Comparison of ENCODE assay signal across 10 cellular contexts in the genomic region with DNA sequence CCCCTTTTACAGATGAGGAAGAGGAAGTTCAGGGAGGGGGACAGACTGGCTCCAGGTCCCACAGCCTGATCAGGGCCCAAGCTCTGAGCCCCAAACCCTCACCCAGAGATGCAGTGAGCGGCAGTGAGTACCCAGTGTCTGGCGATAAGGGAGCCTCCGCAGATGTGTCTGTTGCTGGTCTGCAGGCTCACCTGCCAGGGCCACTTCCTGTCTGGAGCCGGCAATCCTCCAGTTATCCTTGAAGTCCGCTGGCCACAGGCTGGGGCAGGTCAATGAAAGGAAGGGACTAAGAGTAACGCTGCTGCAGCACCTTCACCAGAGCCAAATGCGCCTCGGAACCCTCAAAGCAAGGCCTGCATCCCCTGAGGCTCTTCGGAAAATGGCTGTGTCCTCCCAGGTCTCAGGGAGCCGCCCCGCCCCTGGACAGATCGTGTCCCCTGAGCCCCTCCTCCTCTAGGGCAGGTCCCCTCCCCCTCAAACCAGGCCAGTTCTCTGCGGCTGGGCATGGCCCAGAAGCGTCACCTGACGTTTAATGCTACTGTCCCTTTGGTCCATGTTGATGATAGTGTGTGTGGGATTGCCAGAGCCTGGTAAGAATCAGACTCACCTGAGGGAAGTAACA. TPM values are rescaled to one million over a fixed set of nuclear protein-coding genes. Genes with fewer than 3 reads are reported as not detected.
A peak's percentile ranks its signal among the peaks of the same experiment; 100 is the strongest.
DNase-seq lines count a peak whose midpoint lies in the region; ATAC-seq, FAIRE-seq and TF ChIP-seq lines count a peak whose summit lies in the region.
"Had no signal": no experiment of that assay in that cellular context is flagged by ENCODE, and none has a peak within 500 bp of the region (broad histone marks: within the 10 kb centered on the region; RNA-seq: fewer than 3 reads in every experiment).

No MANE protein-coding gene starts in this region.

- CTCF ChIA-PET in HepG2 (lab: Yijun Ruan, JAX; ENCODE audit: low intra/inter-chr PET ratio, low total read pairs): no interaction called here
- CTCF ChIA-PET in activated CD4-positive, alpha-beta memory T cell treated with anti-CD3 and anti-CD28 coated beads, Interleukin-2, amount 10 ng/mL, durations not matched to agents 7 days and 5 days (lab: Charles Lee): no interaction called here

- H3K4me1 ChIP-seq in liver (ENCODE audit: control insufficient read depth in 4 of 4, insufficient read depth in 4 of 4, low read length in 3 of 4) (peaks cover 0 to 9% (median 4%) of the 10 kb centered on the region in 4 donors), HepG2 (ENCODE audit: insufficient read depth, low read length) (no peaks in the 10 kb centered on the region), esophagus muscularis mucosa (peaks cover 13 to 17% (median 15%) of the 10 kb centered on the region in 4 donors)

- H3K27me3 Mint-ChIP-seq in natural killer cell (ENCODE audit: low read depth in 2 of 2): peaks cover 3 to 17% of the 10 kb centered on the region in 2 donors
- H3K27me3 Mint-ChIP-seq in activated CD4-positive, alpha-beta memory T cell treated with anti-CD3 and anti-CD28 coated beads, Interleukin-2, amount 10 ng/mL, durations not matched to agents 7 days and 5 days: peaks cover 28% of the 10 kb centered on the region

- intact Hi-C loops in HepG2 (cut with micrococcal nuclease; ENCODE audit: unreplicated experiment) (no loop called here), esophagus muscularis mucosa (cut with DNase I) (no loop called here), natural killer cell (cut with micrococcal nuclease) (no loop called here)

- H3K27ac ChIP-seq in liver (ENCODE audit: low read depth in 1 of 2, low read length in 2 of 2) (no peak overlapping the region), HepG2 (ENCODE audit: extremely low read length, insufficient read depth, low read length) (no peak overlapping the region), esophagus muscularis mucosa (replicated peaks in 1 of 4) (peak overlapping the region in 1 of 4 donors; percentile 55)
- H3K27ac ChIP-seq: neutrophil had no signal

- H3K27ac Mint-ChIP-seq in natural killer cell: no peak overlapping the region
- H3K27ac Mint-ChIP-seq in activated CD4-positive, alpha-beta memory T cell treated with anti-CD3 and anti-CD28 coated beads, Interleukin-2, amount 10 ng/mL, durations not matched to agents 7 days and 5 days: no peak overlapping the region

- no peak for FAIRE-seq in HepG2 (lab: Jason Lieb, UNC)

- H3K9me3 Mint-ChIP-seq in natural killer cell: no peaks in the 10 kb centered on the region
- no peaks in the 10 kb centered on the region for H3K9me3 Mint-ChIP-seq in activated CD4-positive, alpha-beta memory T cell treated with anti-CD3 and anti-CD28 coated beads, Interleukin-2, amount 10 ng/mL, durations not matched to agents 7 days and 5 days

- no peak overlapping the region for H3K9ac ChIP-seq in liver (ENCODE audit: low read depth in 1 of 2, low read length in 2 of 2)
- H3K9ac ChIP-seq in HepG2 (ENCODE audit: insufficient read depth, low read depth, low read length): no peak overlapping the region

- WGBS in liver: 42% methylated on average over 15 of the region's 15 CpGs
- WGBS in HepG2 (ENCODE audit: low lambda C conversion rate): 45% methylated on average over 8 of the region's 15 CpGs
- 44% methylated on average over 6 of the region's 15 CpGs for WGBS in esophagus muscularis mucosa

- no peak overlapping the region for H3K4me2 ChIP-seq in HepG2 (ENCODE audit: low read depth, low read length)

- POLR2A ChIA-PET in HepG2 (lab: Yijun Ruan, JAX): no interaction called here
- POLR2A ChIA-PET in activated CD4-positive, alpha-beta memory T cell treated with anti-CD3 and anti-CD28 coated beads, Interleukin-2, amount 10 ng/mL, durations not matched to agents 7 days and 5 days (lab: Charles Lee): no interaction called here

- no peak for TF ChIP-seq EP300 in HepG2 (IDR thresholded peaks at IDR 0.05; ENCODE audit: low read depth in 2 of 2, low read length in 2 of 2)
- TF ChIP-seq EP300 in HepG2 (CRISPR knock-in tag; IDR thresholded peaks at IDR 0.05; ENCODE audit: borderline replicate concordance): no peak
- TF ChIP-seq EP300 in esophagus muscularis mucosa (IDR thresholded peaks at IDR 0.05): no peak

- H3K9me3 ChIP-seq in liver (ENCODE audit: control insufficient read depth in 4 of 4, low read length in 3 of 4): no peaks in the 10 kb centered on the region
- H3K9me3 ChIP-seq in HepG2 (ENCODE audit: low read length): no peaks in the 10 kb centered on the region
- H3K9me3 ChIP-seq in esophagus muscularis mucosa: no peaks in the 10 kb centered on the region
- H3K9me3 ChIP-seq: neutrophil had no signal

- H3K27me3 ChIP-seq in liver (ENCODE audit: control insufficient read depth in 4 of 4, insufficient read depth in 4 of 4, low read length in 3 of 4) (no peaks in the 10 kb centered on the region), HepG2 (ENCODE audit: control insufficient read depth in 1 of 2, insufficient read depth in 2 of 2, low read length in 2 of 2) (0 out of 5 replicates have a peak, but pooled peaks cover 0 to 5% of the 10 kb centered on the region in 2 experiments), esophagus muscularis mucosa (no peaks in the 10 kb centered on the region)

- no TSS peak for BruUV-seq in HepG2 (replicated peaks; lab: Mats Ljungman, UMichigan)

- no peak overlapping the region for H2AFZ ChIP-seq in HepG2 (ENCODE audit: low read length)

- TF ChIP-seq RAD21 in liver (IDR thresholded peaks at IDR 0.05) (no peak), HepG2 (CRISPR knock-in tag; IDR thresholded peaks at IDR 0.05) (no peak)

- H3K36me3 ChIP-seq in liver (ENCODE audit: control insufficient read depth in 4 of 4, insufficient read depth in 3 of 4, low read depth in 1 of 4, low read length in 3 of 4): no peaks in the 10 kb centered on the region
- no peaks in the 10 kb centered on the region for H3K36me3 ChIP-seq in HepG2 (replicated peaks in 1 of 2; ENCODE audit: control insufficient read depth in 1 of 2, insufficient read depth in 2 of 2, low read length in 2 of 2)
- H3K36me3 ChIP-seq in esophagus muscularis mucosa: peaks cover 0 to 9% (median 0%) of the 10 kb centered on the region in 4 donors
- H3K36me3 ChIP-seq: neutrophil had no signal

- in situ Hi-C loops in HepG2 (cut with HindIII; ENCODE audit: extremely low pct_ligation_motif_present, low pct_unique_long_range_greater_than_20kb): loop anchor here (5.0 kb wide), 1 partner anchor 59 kb away; no protein-coding TSS in a partner anchor

- H4K20me1 ChIP-seq in HepG2 (ENCODE audit: insufficient read depth, low read length): no peaks in the 10 kb centered on the region

- H3K4me3 Mint-ChIP-seq in natural killer cell: peak overlapping the region; percentile 58
- no peak overlapping the region for H3K4me3 Mint-ChIP-seq in activated CD4-positive, alpha-beta memory T cell treated with anti-CD3 and anti-CD28 coated beads, Interleukin-2, amount 10 ng/mL, durations not matched to agents 7 days and 5 days

- TF ChIP-seq CTCF in liver (IDR thresholded peaks at IDR 0.05; ENCODE audit: low read depth, low read length, missing input control) (no peak), HepG2 (CRISPR knock-in tag; IDR thresholded peaks at IDR 0.05) (no peak), esophagus muscularis mucosa (IDR thresholded peaks at IDR 0.05) (no peak), natural killer cell (IDR thresholded peaks at IDR 0.05) (no peak)

- TF ChIP-seq POLR2A in HepG2 (IDR thresholded peaks at IDR 0.05; ENCODE audit: insufficient read depth in 1 of 2, low read depth in 2 of 2, low read length in 2 of 2) (no peak), esophagus muscularis mucosa (IDR thresholded peaks at IDR 0.05; ENCODE audit: low read depth) (no peak)

- ATAC-seq in HepG2: no peak; the same call in 1 of the 3 replicates
- ATAC-seq in natural killer cell: peak in 2 of 3 donors; percentile 12 to 19
- no peak for ATAC-seq in GM21423 (IDR thresholded peaks at IDR 0.05; ENCODE audit: unreplicated experiment)

- H3K4me1 Mint-ChIP-seq in natural killer cell: peaks cover 22 to 23% of the 10 kb centered on the region in 2 donors
- H3K4me1 Mint-ChIP-seq in activated CD4-positive, alpha-beta memory T cell treated with anti-CD3 and anti-CD28 coated beads, Interleukin-2, amount 10 ng/mL, durations not matched to agents 7 days and 5 days: peaks cover 27% of the 10 kb centered on the region

- no peak for DNase-seq in HepG2 (ENCODE audit: low spot score)
- DNase-seq in esophagus muscularis mucosa (ENCODE audit: extremely low spot score): no peak
- no peak for DNase-seq in natural killer cell
- DNase-seq in HuH-7.5 (ENCODE audit: low spot score): no peak
- no peak for DNase-seq in activated CD4-positive, alpha-beta memory T cell treated with anti-CD3 and anti-CD28 coated beads, Interleukin-2, amount 10 ng/mL, durations not matched to agents 7 days and 5 days
- no peak for DNase-seq in HK-2 (ENCODE audit: unreplicated experiment)

- H3K79me2 ChIP-seq in HepG2 (ENCODE audit: insufficient read depth, low read length): no peaks in the 10 kb centered on the region

- H3K4me3 ChIP-seq in liver (ENCODE audit: low read depth in 1 of 3, low read length in 3 of 3) (peak overlapping the region in 2 of 3 donors; percentile 47 to 54), HepG2 (replicated peaks in 1 of 3; ENCODE audit: insufficient read depth in 1 of 3, low read depth in 2 of 3, low read length in 3 of 3) (no peak overlapping the region), esophagus muscularis mucosa (peak overlapping the region; percentile 51 to 61 (median 56))

- H3K36me3 Mint-ChIP-seq in natural killer cell: no peaks in the 10 kb centered on the region
- H3K36me3 Mint-ChIP-seq in activated CD4-positive, alpha-beta memory T cell treated with anti-CD3 and anti-CD28 coated beads, Interleukin-2, amount 10 ng/mL, durations not matched to agents 7 days and 5 days (ENCODE audit: low read depth): no peaks in the 10 kb centered on the region

RNA-seq across cellular contexts. Expression of a gene that starts 51.5 kb away (rescaled TPM):
- 1 to 10 TPM in 1 of 2 donors, under 1 TPM in 1; 0.51 to 1.3 TPM for total RNA-seq in liver
- under 1 TPM; 0.76 to 0.86 TPM for polyA plus RNA-seq in liver
- not detected in 2 replicates for total RNA-seq in HepG2 (2016; rRNA removed; fragmentation: Illumina TruSeq; extraction: Trizol)
- total RNA-seq in HepG2 (2016; cell fraction: cytosol; rRNA removed; fragmentation: Illumina TruSeq; extraction: Trizol; ENCODE audit: low read depth): not detected in 2 replicates
- not detected in 2 replicates for total RNA-seq in HepG2 (2016; cell fraction: insoluble cytoplasmic fraction; rRNA removed; fragmentation: Illumina TruSeq; extraction: Trizol)
- total RNA-seq in HepG2 (2016; cell fraction: membrane; rRNA removed; fragmentation: Illumina TruSeq; extraction: Trizol): not detected in 2 replicates
- total RNA-seq in HepG2 (2016; cell fraction: nucleus; rRNA removed; fragmentation: Illumina TruSeq; extraction: Trizol): not detected in 2 replicates
- 0.13 TPM in 1 of 2 replicates, not detected in the other for polyA plus RNA-seq in HepG2 (2011; rRNA removed)
- 0.06 TPM in 1 of 2 replicates, not detected in the other for polyA plus RNA-seq in HepG2 (2011; cell fraction: cytosol; rRNA removed)
- polyA plus RNA-seq in HepG2 (2011; cell fraction: nucleus; rRNA removed): not detected in 2 replicates
- polyA plus RNA-seq in HepG2 (2012): not detected in 2 replicates
- polyA plus RNA-seq in HepG2 (2016; cell fraction: cytosol; fragmentation: Illumina TruSeq; extraction: Trizol; ENCODE audit: low read depth): not detected in 2 replicates
- not detected in 2 replicates for polyA plus RNA-seq in HepG2 (2016; cell fraction: insoluble cytoplasmic fraction; fragmentation: Illumina TruSeq; extraction: Trizol; ENCODE audit: low read depth)
- polyA plus RNA-seq in HepG2 (2016; cell fraction: membrane; fragmentation: Illumina TruSeq; extraction: Trizol; ENCODE audit: low read depth): not detected in 2 replicates
- not detected in 2 replicates for polyA plus RNA-seq in HepG2 (2016; cell fraction: nucleus; fragmentation: Illumina TruSeq; extraction: Trizol; ENCODE audit: insufficient read depth, low read depth)
- polyA minus RNA-seq in HepG2 (2011; rRNA and poly(A)+ RNA removed; ENCODE audit: low replicate concordance): 0.16 TPM in 1 of 2 replicates, not detected in the other
- not detected in 2 replicates for polyA minus RNA-seq in HepG2 (2011; cell fraction: cytosol; rRNA and poly(A)+ RNA removed)
- polyA minus RNA-seq in HepG2 (2011; cell fraction: nucleus; rRNA and poly(A)+ RNA removed): not detected in 2 replicates
- 10 to 100 TPM in 1 of 4 donors, 1 to 10 TPM in 2, under 1 TPM in 1; 0.83 to 13.0 (median 7.7) TPM for total RNA-seq in esophagus muscularis mucosa
- total RNA-seq in natural killer cell: not detected
- total RNA-seq in activated CD4-positive, alpha-beta memory T cell treated with anti-CD3 and anti-CD28 coated beads, Interleukin-2, amount 10 ng/mL, durations not matched to agents 7 days and 5 days: not detected
- total RNA-seq: dermis microvascular lymphatic vessel endothelial cell had no signal

Comparison
In these comparisons a context has a peak if more than half of its experiments do, and no peak if none do; other contexts are left out.
1. H3K4me3 ChIP-seq: peak in liver (2 of 3) and esophagus muscularis mucosa (4 of 4); none in HepG2 (0 of 3).
2. ATAC-seq: peak in natural killer cell (2 of 3); none in HepG2 (single experiment) and GM21423 (single experiment).